32 cellular contexts compared by ENCODE assay signal in the genomic region with DNA sequence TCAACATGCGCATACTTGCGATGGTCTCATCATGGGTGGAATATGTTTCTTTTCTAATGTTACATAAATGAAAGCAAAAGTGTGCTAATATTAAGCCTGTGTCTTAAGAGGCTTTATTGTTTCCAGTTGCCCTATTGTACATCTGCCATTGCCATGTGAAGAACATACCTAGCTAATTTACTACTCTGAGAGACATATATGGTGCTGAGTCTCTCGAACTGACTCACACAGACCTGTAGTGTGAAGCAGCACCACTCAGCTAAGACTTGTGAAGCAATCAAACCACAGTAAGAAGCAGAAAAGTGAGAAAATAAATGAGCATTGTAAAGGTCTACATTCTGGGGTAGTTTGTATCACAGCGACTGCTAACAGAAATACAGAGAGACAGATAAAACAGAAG.
"Had no signal": no experiment of that assay in that cellular context is flagged by ENCODE, and none has a peak within 500 bp of the region (broad histone marks: within the 10 kb centered on the region; RNA-seq: fewer than 3 reads in every experiment).

No MANE protein-coding gene starts in this region.

- H3K27me3 Mint-ChIP-seq: activated CD4-positive, alpha-beta memory T cell treated with anti-CD3 and anti-CD28 coated beads for 36 hours; activated CD4-positive, alpha-beta T cell treated with anti-CD3 and anti-CD28 coated beads for 36 hours; activated CD4-positive, alpha-beta T cell treated with anti-CD3 and anti-CD28 coated beads, Interleukin-2, amount 10 ng/mL, durations not matched to agents 24 days and 14 days; activated CD8-positive, alpha-beta memory T cell treated with anti-CD3 and anti-CD28 coated beads, Interleukin-2, amount 10 ng/mL, durations not matched to agents 7 days and 5 days; activated naive CD4-positive, alpha-beta T cell treated with anti-CD3 and anti-CD28 coated beads, Interleukin-2, amount 50 U/mL, for 24 hours; activated naive CD8-positive, alpha-beta T cell treated with anti-CD3 and anti-CD28 coated beads for 36 hours; activated naive CD8-positive, alpha-beta T cell treated with anti-CD3 and anti-CD28 coated beads, Interleukin-2, amount 50 U/mL, for 24 hours had no signal

- H3K4me3 ChIP-seq: adrenal gland, body of pancreas, esophagus squamous epithelium had no signal

- ATAC-seq: activated CD4-positive, alpha-beta T cell treated with anti-CD3 and anti-CD28 coated beads for 36 hours; activated CD8-positive, alpha-beta memory T cell treated with anti-CD3 and anti-CD28 coated beads, Interleukin-2, amount 10 ng/mL, durations not matched to agents 7 days and 5 days; activated CD8-positive, alpha-beta T cell treated with anti-CD3 and anti-CD28 coated beads, Interleukin-2, amount 10 ng/mL, durations not matched to agents 7 days and 5 days; activated naive CD8-positive, alpha-beta T cell treated with anti-CD3 and anti-CD28 coated beads, Interleukin-2, amount 50 U/mL, for 24 hours; body of pancreas had no signal

- H3K27me3 ChIP-seq: adrenal gland, body of pancreas, esophagus squamous epithelium had no signal

- H3K4me1 Mint-ChIP-seq: activated CD4-positive, alpha-beta T cell treated with anti-CD3 and anti-CD28 coated beads for 36 hours; activated CD4-positive, alpha-beta T cell treated with anti-CD3 and anti-CD28 coated beads, Interleukin-2, amount 10 ng/mL, durations not matched to agents 24 days and 14 days; activated CD8-positive, alpha-beta memory T cell treated with anti-CD3 and anti-CD28 coated beads, Interleukin-2, amount 10 ng/mL, durations not matched to agents 7 days and 5 days; activated naive CD4-positive, alpha-beta T cell treated with anti-CD3 and anti-CD28 coated beads, Interleukin-2, amount 50 U/mL, for 24 hours; activated naive CD8-positive, alpha-beta T cell treated with anti-CD3 and anti-CD28 coated beads for 36 hours; activated naive CD8-positive, alpha-beta T cell treated with anti-CD3 and anti-CD28 coated beads, Interleukin-2, amount 50 U/mL, for 24 hours; endodermal cell had no signal

- H3K27ac ChIP-seq: adrenal gland, body of pancreas, epithelial cell of prostate, esophagus squamous epithelium, WERI-Rb-1 had no signal

- H3K4me1 ChIP-seq: adrenal gland, body of pancreas, esophagus squamous epithelium had no signal

- H3K27ac Mint-ChIP-seq: activated CD4-positive, alpha-beta memory T cell treated with anti-CD3 and anti-CD28 coated beads for 36 hours; activated CD4-positive, alpha-beta T cell treated with anti-CD3 and anti-CD28 coated beads for 36 hours; activated CD4-positive, alpha-beta T cell treated with anti-CD3 and anti-CD28 coated beads, Interleukin-2, amount 10 ng/mL, durations not matched to agents 24 days and 14 days; activated CD8-positive, alpha-beta memory T cell treated with anti-CD3 and anti-CD28 coated beads, Interleukin-2, amount 10 ng/mL, durations not matched to agents 7 days and 5 days; activated CD8-positive, alpha-beta T cell treated with anti-CD3 and anti-CD28 coated beads, Interleukin-2, amount 10 ng/mL, durations not matched to agents 7 days and 5 days; activated naive CD4-positive, alpha-beta T cell treated with anti-CD3 and anti-CD28 coated beads for 36 hours; activated naive CD4-positive, alpha-beta T cell treated with anti-CD3 and anti-CD28 coated beads, Interleukin-2, amount 50 U/mL, for 24 hours; activated naive CD8-positive, alpha-beta T cell treated with anti-CD3 and anti-CD28 coated beads for 36 hours; activated naive CD8-positive, alpha-beta T cell treated with anti-CD3 and anti-CD28 coated beads, Interleukin-2, amount 50 U/mL, for 24 hours; activated T-helper 1 cell treated with anti-CD3 and anti-CD28 coated beads, Interleukin-12 subunit alpha, Interleukin-12 subunit beta, Interleukin-2, Interleukin-4 antibody, amounts not matched to agents 30 ng/mL and 10 ng/mL and 1 ng/mL, durations not matched to agents 14 hours and 24 hours and 36 hours; activated T-helper 2 cell treated with anti-CD3 and anti-CD28 coated beads, Interferon-gamma antibody, Interleukin-2, Interleukin-4, amounts not matched to agents 10 μg/mL and 5 μg/mL and 100 μg/mL, durations not matched to agents 14 hours and 24 hours and 36 hours; endodermal cell had no signal

- DNase-seq: activated CD4-positive, alpha-beta memory T cell treated with anti-CD3 and anti-CD28 coated beads for 36 hours; activated CD4-positive, alpha-beta T cell treated with anti-CD3 and anti-CD28 coated beads for 36 hours; activated CD4-positive, alpha-beta T cell treated with anti-CD3 and anti-CD28 coated beads, Interleukin-2, amount 10 ng/mL, durations not matched to agents 24 days and 14 days; activated CD4-positive, CD25-positive, alpha-beta regulatory T cell; activated CD4-positive, CD25-positive, alpha-beta regulatory T cell treated with anti-CD3 and anti-CD28 coated beads, Interleukin-2, amount 50 U/mL, for 72 hours; activated CD8-positive, alpha-beta memory T cell treated with anti-CD3 and anti-CD28 coated beads, Interleukin-2, amount 10 ng/mL, durations not matched to agents 7 days and 5 days; activated CD8-positive, alpha-beta memory T cell treated with anti-CD3 and anti-CD28 coated beads, Interleukin-2, amount 50 U/mL, for 4 hours; activated CD8-positive, alpha-beta T cell treated with anti-CD3 and anti-CD28 coated beads, Interleukin-2, amount 10 ng/mL, durations not matched to agents 7 days and 5 days; activated effector memory CD4-positive, alpha-beta T cell treated with anti-CD3 and anti-CD28 coated beads, Interleukin-2, amount 50 U/mL, for 16 hours; activated naive CD4-positive, alpha-beta T cell treated with anti-CD3 and anti-CD28 coated beads for 36 hours; activated naive CD8-positive, alpha-beta T cell treated with anti-CD3 and anti-CD28 coated beads for 36 hours; activated naive CD8-positive, alpha-beta T cell treated with anti-CD3 and anti-CD28 coated beads, Interleukin-2, amount 50 U/mL, for 24 hours; activated T-cell treated with anti-CD3 and anti-CD28 coated beads, Interleukin-2, amount 50 U/mL, for 1 hour; activated T-cell treated with anti-CD3 and anti-CD28 coated beads, Interleukin-2, amount 50 U/mL, for 48 hours; adrenal gland; amygdala; aorta; body of pancreas; caudate nucleus; effector memory CD4-positive, alpha-beta T cell; endodermal cell; esophagus squamous epithelium; foreskin fibroblast; head of caudate nucleus; hippocampal formation; T-helper 2 cell; WERI-Rb-1 had no signal

- FAIRE-seq: frontal cortex had no signal

- H3K36me3 ChIP-seq: adrenal gland, esophagus squamous epithelium, WERI-Rb-1 had no signal

- H3K9me3 ChIP-seq: adrenal gland, body of pancreas, esophagus squamous epithelium had no signal

- H3K9me3 Mint-ChIP-seq: endodermal cell had no signal

- H3K4me3 Mint-ChIP-seq: activated CD4-positive, alpha-beta memory T cell treated with anti-CD3 and anti-CD28 coated beads for 36 hours; activated CD4-positive, alpha-beta T cell treated with anti-CD3 and anti-CD28 coated beads for 36 hours; activated CD4-positive, alpha-beta T cell treated with anti-CD3 and anti-CD28 coated beads, Interleukin-2, amount 10 ng/mL, durations not matched to agents 24 days and 14 days; activated CD8-positive, alpha-beta memory T cell treated with anti-CD3 and anti-CD28 coated beads, Interleukin-2, amount 10 ng/mL, durations not matched to agents 7 days and 5 days; activated CD8-positive, alpha-beta T cell treated with anti-CD3 and anti-CD28 coated beads, Interleukin-2, amount 10 ng/mL, durations not matched to agents 7 days and 5 days; activated naive CD4-positive, alpha-beta T cell treated with anti-CD3 and anti-CD28 coated beads for 36 hours; activated naive CD4-positive, alpha-beta T cell treated with anti-CD3 and anti-CD28 coated beads, Interleukin-2, amount 50 U/mL, for 24 hours; activated naive CD8-positive, alpha-beta T cell treated with anti-CD3 and anti-CD28 coated beads for 36 hours; activated naive CD8-positive, alpha-beta T cell treated with anti-CD3 and anti-CD28 coated beads, Interleukin-2, amount 50 U/mL, for 24 hours; activated T-helper 1 cell treated with anti-CD3 and anti-CD28 coated beads, Interleukin-12 subunit alpha, Interleukin-12 subunit beta, Interleukin-2, Interleukin-4 antibody, amounts not matched to agents 30 ng/mL and 10 ng/mL and 1 ng/mL, durations not matched to agents 14 hours and 24 hours and 36 hours; endodermal cell had no signal

- H3K36me3 Mint-ChIP-seq: activated CD4-positive, alpha-beta memory T cell treated with anti-CD3 and anti-CD28 coated beads for 36 hours; activated CD8-positive, alpha-beta memory T cell treated with anti-CD3 and anti-CD28 coated beads, Interleukin-2, amount 10 ng/mL, durations not matched to agents 7 days and 5 days; activated naive CD4-positive, alpha-beta T cell treated with anti-CD3 and anti-CD28 coated beads, Interleukin-2, amount 50 U/mL, for 24 hours; activated naive CD8-positive, alpha-beta T cell treated with anti-CD3 and anti-CD28 coated beads for 36 hours had no signal
